ENCODE assay signal across 29 cellular contexts in genomic region chrY:2984491-2984890, GRCh38. TPM values are rescaled to one million over a fixed set of nuclear protein-coding genes. Genes with fewer than 3 reads are reported as not detected.
"Had no signal": no experiment of that assay in that cellular context is flagged by ENCODE, and none has a peak within 500 bp of the region (broad histone marks: within the 10 kb centered on the region; RNA-seq: fewer than 3 reads in every experiment).

No MANE protein-coding gene starts in this region.

- ATAC-seq: left colon; left lung; lower lobe of right lung; natural killer cell; right cardiac atrium; sciatic nerve; stimulated activated effector memory CD8-positive, alpha-beta T cell treated with anti-CD3 and anti-CD28 coated beads, Interleukin-12 subunit alpha, Interleukin-12 subunit beta, amount 100 ng/mL, for 72 hours had no signal

- H3K27ac Mint-ChIP-seq: immature natural killer cell; naive B cell; natural killer cell; nephron progenitor cell; neural progenitor cell; progenitor cell of endocrine pancreas; stimulated activated effector memory CD8-positive, alpha-beta T cell treated with anti-CD3 and anti-CD28 coated beads, Interleukin-12 subunit alpha, Interleukin-12 subunit beta, amount 100 ng/mL, for 72 hours; stimulated activated naive CD8-positive, alpha-beta T cell treated with anti-CD3 and anti-CD28 coated beads, Interleukin-15, Interleukin-2, amounts not matched to agents 100 ng/mL and 50 ng/mL, for 24 hours; type B pancreatic cell had no signal

- H3K9ac ChIP-seq: neural progenitor cell had no signal

- H3K4me3 Mint-ChIP-seq: immature natural killer cell; naive B cell; natural killer cell; nephron progenitor cell; neural progenitor cell; stimulated activated effector memory CD8-positive, alpha-beta T cell treated with anti-CD3 and anti-CD28 coated beads, Interleukin-12 subunit alpha, Interleukin-12 subunit beta, amount 100 ng/mL, for 72 hours; stimulated activated naive CD8-positive, alpha-beta T cell treated with anti-CD3 and anti-CD28 coated beads, Interleukin-15, Interleukin-2, amounts not matched to agents 100 ng/mL and 50 ng/mL, for 24 hours; type B pancreatic cell had no signal

- H3K27ac ChIP-seq: left lung, lower lobe of right lung, neural progenitor cell, ovary, spleen, suprapubic skin, thoracic aorta, tibial nerve, vagina had no signal

- DNase-seq: hippocampal formation; immature natural killer cell; kidney; left colon; left lung; lower lobe of right lung; mammary epithelial cell; mesenchymal stem cell; naive B cell; natural killer cell; nephron progenitor cell; ovary; right cardiac atrium; small intestine; spleen; stimulated activated CD4-positive, alpha-beta T cell treated with anti-CD3 and anti-CD28 coated beads, Interleukin-4, amount 100 ng/mL, for 24 hours; stimulated activated naive CD4-positive, alpha-beta T cell had no signal

- H3K4me3 ChIP-seq: left lung, lower lobe of right lung, neural progenitor cell, ovary, spleen, suprapubic skin, thoracic aorta, tibial nerve, vagina had no signal

- H3K4me2 ChIP-seq: neural progenitor cell had no signal

- H3K4me1 ChIP-seq: left lung, lower lobe of right lung, neural progenitor cell, spleen, suprapubic skin, tibial nerve, vagina had no signal

- H3K36me3 ChIP-seq: neural progenitor cell, ovary, vagina had no signal

- H3K4me1 Mint-ChIP-seq: immature natural killer cell; naive B cell; natural killer cell; nephron progenitor cell; neural progenitor cell; stimulated activated effector memory CD8-positive, alpha-beta T cell treated with anti-CD3 and anti-CD28 coated beads, Interleukin-12 subunit alpha, Interleukin-12 subunit beta, amount 100 ng/mL, for 72 hours had no signal

- H2AFZ ChIP-seq: neural progenitor cell had no signal

- H3K27me3 ChIP-seq: left lung, neural progenitor cell, ovary, spleen, suprapubic skin, tibial nerve, vagina had no signal

- H3K27me3 Mint-ChIP-seq: naive B cell; progenitor cell of endocrine pancreas; stimulated activated naive CD8-positive, alpha-beta T cell treated with anti-CD3 and anti-CD28 coated beads, Interleukin-15, Interleukin-2, amounts not matched to agents 100 ng/mL and 50 ng/mL, for 24 hours; type B pancreatic cell had no signal

- H3K36me3 Mint-ChIP-seq: immature natural killer cell, naive B cell, natural killer cell, neural progenitor cell, type B pancreatic cell had no signal

- H3K9me3 ChIP-seq: left lung, lower lobe of right lung, ovary, spleen, suprapubic skin, thoracic aorta, tibial nerve, vagina had no signal

RNA-seq across cellular contexts. Expression of gene ZFY, which starts 49.3 kb away (rescaled TPM):
- total RNA-seq: kidney, left colon, mammary epithelial cell, progenitor cell of endocrine pancreas, renal cortical epithelial cell, sciatic nerve, urinary bladder, vagina had no signal
- polyA plus RNA-seq: immature natural killer cell, mammary epithelial cell, ovary had no signal
